Comparison of ENCODE assay signal across 23 cellular contexts in the genomic region with DNA sequence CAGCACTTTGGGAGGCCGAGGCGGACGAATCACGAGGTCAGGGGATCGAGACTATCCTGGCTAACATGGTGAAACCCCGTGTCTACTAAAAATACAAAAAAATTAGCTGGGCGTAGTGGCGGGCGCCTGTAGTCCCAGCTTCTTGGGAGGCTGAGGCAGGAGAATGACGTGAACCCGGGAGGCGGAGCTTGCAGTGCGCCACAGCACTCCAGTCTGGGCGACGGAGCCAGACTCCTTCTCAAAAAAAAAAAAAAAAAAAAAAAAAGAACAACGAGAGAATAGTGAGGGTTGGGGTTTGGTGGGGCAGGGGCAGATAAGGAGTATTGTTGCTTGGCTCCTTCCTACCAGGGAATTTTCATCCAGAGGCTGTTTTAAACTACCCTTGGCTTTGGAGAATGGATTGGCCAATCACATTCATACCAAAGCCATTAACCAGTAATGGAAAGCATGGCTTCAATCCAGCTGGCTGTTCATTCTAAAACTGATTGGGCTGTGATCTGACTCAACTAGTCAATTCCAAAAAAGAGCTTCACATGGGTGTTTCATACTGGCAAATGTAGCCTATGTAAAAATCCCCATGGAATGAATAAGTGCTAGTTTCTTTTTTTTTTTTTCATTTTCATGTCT.
DNase-seq lines count a peak whose midpoint lies in the region; ATAC-seq and TF ChIP-seq lines count a peak whose summit lies in the region.
"Had no signal": no experiment of that assay in that cellular context is flagged by ENCODE, and none has a peak within 500 bp of the region (broad histone marks: within the 10 kb centered on the region; RNA-seq: fewer than 3 reads in every experiment).

No MANE protein-coding gene starts in this region.

- H3K9me3 ChIP-seq in fibroblast of lung (ENCODE audit: control insufficient read depth, insufficient read depth, low read depth, low read length), result no peaks in the 10 kb centered on the region
- H3K9me3 ChIP-seq: right lobe of liver, tibial artery had no signal

- CTCF ChIA-PET in BJ (lab: Yijun Ruan, JAX), result no interaction called here
- CTCF ChIA-PET in activated naive CD4-positive, alpha-beta T cell treated with anti-CD3 and anti-CD28 coated beads, Interleukin-2, amount 10 ng/mL, durations not matched to agents 7 days and 5 days (lab: Charles Lee), result no interaction called here

- H3K4me1 ChIP-seq in fibroblast of lung (ENCODE audit: control insufficient read depth, extremely low read depth, insufficient read depth, low read length), result no peaks in the 10 kb centered on the region
- H3K4me1 ChIP-seq: parathyroid adenoma, right lobe of liver had no signal

- H3K36me3 ChIP-seq in BJ (ENCODE audit: control insufficient read depth, insufficient read depth, low read length), result no peaks in the 10 kb centered on the region
- H3K36me3 ChIP-seq in fibroblast of lung (ENCODE audit: control insufficient read depth, insufficient read depth, low read length), result no peaks in the 10 kb centered on the region
- H3K36me3 ChIP-seq: right lobe of liver, tibial artery had no signal

- no peak overlapping the region for H3K27ac Mint-ChIP-seq in activated naive CD4-positive, alpha-beta T cell treated with anti-CD3 and anti-CD28 coated beads, Interleukin-2, amount 10 ng/mL, durations not matched to agents 7 days and 5 days
- H3K27ac Mint-ChIP-seq: activated naive CD4-positive, alpha-beta T cell treated with anti-CD3 and anti-CD28 coated beads, Interleukin-2, amount 50 U/mL, for 72 hours; stimulated activated naive CD8-positive, alpha-beta T cell treated with anti-CD3 and anti-CD28 coated beads, Interleukin-15, amount 100 ng/mL, for 72 hours; WTC11 had no signal

- H3K9me3 Mint-ChIP-seq in activated naive CD4-positive, alpha-beta T cell treated with anti-CD3 and anti-CD28 coated beads, Interleukin-2, amount 10 ng/mL, durations not matched to agents 7 days and 5 days, result no peaks in the 10 kb centered on the region
- H3K9me3 Mint-ChIP-seq: neural crest cell, WTC11 had no signal

- POLR2A ChIA-PET in BJ (lab: Charles Lee), result interaction anchor here (0.7 kb wide), 1 partner anchor 88 kb away, joined by 7 read pairs; no protein-coding TSS in a partner anchor

- DNase-seq in BJ (ENCODE audit: low read depth) (peak; percentile 20), NCI-H446 (lab: John Stamatoyannopoulos, UW) (peak; percentile 90 to 94), fibroblast of lung (ENCODE audit: low read depth in 2 of 2) (peak; percentile 23 to 26), iris pigment epithelial cell (ENCODE audit: low read depth) (peak; percentile 11), posterior vena cava (ENCODE audit: low spot score) (no peak)
- no peak for DNase-seq in activated naive CD4-positive, alpha-beta T cell treated with anti-CD3 and anti-CD28 coated beads, Interleukin-2, amount 10 ng/mL, durations not matched to agents 7 days and 5 days
- DNase-seq: cerebellar nuclear complex; DMS79; H7; Karpas-422; mammary epithelial cell; NCI-H1694 treated with DMSO at 0.1 percent for 48 hours; NCI-H69; right lobe of liver; stimulated activated naive CD8-positive, alpha-beta T cell treated with anti-CD3 and anti-CD28 coated beads, Interleukin-15, amount 100 ng/mL, for 72 hours; T-helper 9 cell had no signal

- no peak overlapping the region for H2AFZ ChIP-seq in fibroblast of lung (ENCODE audit: low read length)
- H2AFZ ChIP-seq: parathyroid adenoma had no signal

- no peaks in the 10 kb centered on the region for H3K79me2 ChIP-seq in fibroblast of lung (ENCODE audit: control insufficient read depth, insufficient read depth, low read length)
- H3K79me2 ChIP-seq: parathyroid adenoma had no signal

- H3K36me3 Mint-ChIP-seq in activated naive CD4-positive, alpha-beta T cell treated with anti-CD3 and anti-CD28 coated beads, Interleukin-2, amount 10 ng/mL, durations not matched to agents 7 days and 5 days, result no peaks in the 10 kb centered on the region
- H3K36me3 Mint-ChIP-seq: activated naive CD4-positive, alpha-beta T cell treated with anti-CD3 and anti-CD28 coated beads, Interleukin-2, amount 50 U/mL, for 72 hours; WTC11 had no signal

- TF ChIP-seq CTCF in BJ (IDR thresholded peaks at IDR 0.05; ENCODE audit: insufficient read depth, low read depth, low read length) (no peak), fibroblast of lung (conservative IDR thresholded peaks at IDR 0.05 in 1 of 2, IDR thresholded peaks at IDR 0.05 in 1 of 2; ENCODE audit: low read depth in 1 of 2, low read length in 2 of 2) (no peak)

- H3K4me3 Mint-ChIP-seq in activated naive CD4-positive, alpha-beta T cell treated with anti-CD3 and anti-CD28 coated beads, Interleukin-2, amount 10 ng/mL, durations not matched to agents 7 days and 5 days, result no peak overlapping the region
- H3K4me3 Mint-ChIP-seq: neural crest cell; stimulated activated naive CD8-positive, alpha-beta T cell treated with anti-CD3 and anti-CD28 coated beads, Interleukin-15, amount 100 ng/mL, for 72 hours; WTC11 had no signal

- intact Hi-C loops in posterior vena cava (cut with DNase I), result no loop called here

- no peak overlapping the region for H3K4me2 ChIP-seq in fibroblast of lung (ENCODE audit: extremely low read depth, insufficient read depth, low read length)

- H3K27me3 Mint-ChIP-seq in activated naive CD4-positive, alpha-beta T cell treated with anti-CD3 and anti-CD28 coated beads, Interleukin-2, amount 10 ng/mL, durations not matched to agents 7 days and 5 days, result no peaks in the 10 kb centered on the region
- H3K27me3 Mint-ChIP-seq: stimulated activated naive CD8-positive, alpha-beta T cell treated with anti-CD3 and anti-CD28 coated beads, Interleukin-15, amount 100 ng/mL, for 72 hours had no signal

- ATAC-seq in HG03039 (IDR thresholded peaks at IDR 0.05; ENCODE audit: unreplicated experiment) (no peak), GM18873 (IDR thresholded peaks at IDR 0.05; ENCODE audit: low FRiP score, unreplicated experiment) (no peak)
- ATAC-seq: activated naive CD4-positive, alpha-beta T cell treated with anti-CD3 and anti-CD28 coated beads, Interleukin-2, amount 50 U/mL, for 72 hours; right lobe of liver; stimulated activated naive CD8-positive, alpha-beta T cell treated with anti-CD3 and anti-CD28 coated beads, Interleukin-15, amount 100 ng/mL, for 72 hours; WTC11 had no signal

- H3K27me3 ChIP-seq in BJ (ENCODE audit: control insufficient read depth, insufficient read depth, low read length) (no peaks in the 10 kb centered on the region), fibroblast of lung (ENCODE audit: control insufficient read depth, insufficient read depth, low read length) (no peaks in the 10 kb centered on the region)
- H3K27me3 ChIP-seq: tibial artery had no signal

- no peaks in the 10 kb centered on the region for H4K20me1 ChIP-seq in fibroblast of lung (ENCODE audit: control insufficient read depth, extremely low read depth, insufficient read depth, low read length)

- H3K27ac ChIP-seq in fibroblast of lung (ENCODE audit: insufficient read depth, low read length), result no peak overlapping the region
- H3K27ac ChIP-seq: parathyroid adenoma, right lobe of liver, tibial artery had no signal

- H3K9ac ChIP-seq in fibroblast of lung (ENCODE audit: insufficient read depth, low read length), result no peak overlapping the region
- H3K9ac ChIP-seq: parathyroid adenoma had no signal

- no peak overlapping the region for H3K4me3 ChIP-seq in BJ (ENCODE audit: low read depth, low read length)
- no peak overlapping the region for H3K4me3 ChIP-seq in fibroblast of lung (replicated peaks in 1 of 4; ENCODE audit: control extremely low read depth in 1 of 4, insufficient read depth in 1 of 4, low read depth in 3 of 4, low read length in 4 of 4)
- H3K4me3 ChIP-seq: right lobe of liver, tibial artery had no signal

- H3K4me1 Mint-ChIP-seq in activated naive CD4-positive, alpha-beta T cell treated with anti-CD3 and anti-CD28 coated beads, Interleukin-2, amount 10 ng/mL, durations not matched to agents 7 days and 5 days, result no peaks in the 10 kb centered on the region
- H3K4me1 Mint-ChIP-seq: neural crest cell; stimulated activated naive CD8-positive, alpha-beta T cell treated with anti-CD3 and anti-CD28 coated beads, Interleukin-15, amount 100 ng/mL, for 72 hours; WTC11 had no signal

Comparison
In these comparisons a context has a peak if more than half of its experiments do, and no peak if none do; other contexts are left out.
1. DNase-seq: peak in BJ (single experiment), NCI-H446 (2 of 2), fibroblast of lung (2 of 2) and iris pigment epithelial cell (single experiment); none in activated naive CD4-positive, alpha-beta T cell treated with anti-CD3 and anti-CD28 coated beads, Interleukin-2, amount 10 ng/mL, durations not matched to agents 7 days and 5 days (single experiment) and posterior vena cava (single experiment).